1 cellular context compared by ENCODE assay signal in the genomic region with DNA sequence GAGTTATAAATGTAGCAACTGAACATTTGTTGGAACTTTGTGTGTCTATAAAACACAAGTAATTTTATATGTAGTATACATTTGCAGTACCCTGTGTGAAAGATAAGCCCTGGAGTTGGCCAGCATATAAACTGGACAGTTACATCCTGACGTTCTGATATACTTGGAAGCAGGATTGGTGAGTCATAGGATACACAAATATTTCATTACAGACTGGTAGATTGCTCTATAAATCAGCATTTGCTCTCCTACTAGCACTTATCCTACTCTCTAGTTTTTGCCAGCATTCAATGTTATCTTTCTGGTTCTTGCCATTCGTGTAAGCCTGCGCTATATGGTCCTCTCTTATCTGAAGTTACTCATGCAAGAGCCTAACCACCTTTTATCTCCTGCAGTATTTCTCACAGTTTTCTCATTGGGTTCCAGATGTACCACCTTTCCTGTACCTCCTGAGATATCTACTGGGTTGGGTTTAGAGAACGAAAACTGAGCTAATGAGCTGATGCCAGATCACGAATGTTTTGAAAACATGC.
TF ChIP-seq lines count a peak whose summit lies in the region.

No MANE protein-coding gene starts in this region.

TF ChIP-seq in HepG2, 621 proteins besides CTCF, POLR2A, EP300 and RAD21:
- TF ChIP-seq, protein P1, sequence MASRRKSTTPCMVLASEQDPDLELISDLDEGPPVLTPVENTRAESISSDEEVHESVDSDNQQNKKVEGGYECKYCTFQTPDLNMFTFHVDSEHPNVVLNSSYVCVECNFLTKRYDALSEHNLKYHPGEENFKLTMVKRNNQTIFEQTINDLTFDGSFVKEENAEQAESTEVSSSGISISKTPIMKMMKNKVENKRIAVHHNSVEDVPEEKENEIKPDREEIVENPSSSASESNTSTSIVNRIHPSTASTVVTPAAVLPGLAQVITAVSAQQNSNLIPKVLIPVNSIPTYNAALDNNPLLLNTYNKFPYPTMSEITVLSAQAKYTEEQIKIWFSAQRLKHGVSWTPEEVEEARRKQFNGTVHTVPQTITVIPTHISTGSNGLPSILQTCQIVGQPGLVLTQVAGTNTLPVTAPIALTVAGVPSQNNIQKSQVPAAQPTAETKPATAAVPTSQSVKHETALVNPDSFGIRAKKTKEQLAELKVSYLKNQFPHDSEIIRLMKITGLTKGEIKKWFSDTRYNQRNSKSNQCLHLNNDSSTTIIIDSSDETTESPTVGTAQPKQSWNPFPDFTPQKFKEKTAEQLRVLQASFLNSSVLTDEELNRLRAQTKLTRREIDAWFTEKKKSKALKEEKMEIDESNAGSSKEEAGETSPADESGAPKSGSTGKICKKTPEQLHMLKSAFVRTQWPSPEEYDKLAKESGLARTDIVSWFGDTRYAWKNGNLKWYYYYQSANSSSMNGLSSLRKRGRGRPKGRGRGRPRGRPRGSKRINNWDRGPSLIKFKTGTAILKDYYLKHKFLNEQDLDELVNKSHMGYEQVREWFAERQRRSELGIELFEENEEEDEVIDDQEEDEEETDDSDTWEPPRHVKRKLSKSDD (CRISPR knock-in tag; IDR thresholded peaks at IDR 0.05; ENCODE audit: low read depth) = no peak
- TF ChIP-seq FOXK2 (IDR thresholded peaks at IDR 0.05) (no peak), MZF1 (CRISPR knock-in tag; IDR thresholded peaks at IDR 0.05; ENCODE audit: borderline replicate concordance) (no peak), ERF (CRISPR knock-in tag; IDR thresholded peaks at IDR 0.05) (no peak), SKI (IDR thresholded peaks at IDR 0.05; ENCODE audit: partially characterized antibody) (no peak), ZNF326 (CRISPR knock-in tag; IDR thresholded peaks at IDR 0.05; ENCODE audit: borderline replicate concordance) (no peak), SIX4 (CRISPR knock-in tag; IDR thresholded peaks at IDR 0.05) (no peak), CAMTA2 (CRISPR knock-in tag; IDR thresholded peaks at IDR 0.05; ENCODE audit: borderline replicate concordance) (no peak), HIVEP1 (CRISPR knock-in tag; IDR thresholded peaks at IDR 0.05) (no peak), PHF5A (CRISPR knock-in tag; IDR thresholded peaks at IDR 0.05; ENCODE audit: low read depth, unreplicated experiment) (no peak)
- TF ChIP-seq, protein P2, sequence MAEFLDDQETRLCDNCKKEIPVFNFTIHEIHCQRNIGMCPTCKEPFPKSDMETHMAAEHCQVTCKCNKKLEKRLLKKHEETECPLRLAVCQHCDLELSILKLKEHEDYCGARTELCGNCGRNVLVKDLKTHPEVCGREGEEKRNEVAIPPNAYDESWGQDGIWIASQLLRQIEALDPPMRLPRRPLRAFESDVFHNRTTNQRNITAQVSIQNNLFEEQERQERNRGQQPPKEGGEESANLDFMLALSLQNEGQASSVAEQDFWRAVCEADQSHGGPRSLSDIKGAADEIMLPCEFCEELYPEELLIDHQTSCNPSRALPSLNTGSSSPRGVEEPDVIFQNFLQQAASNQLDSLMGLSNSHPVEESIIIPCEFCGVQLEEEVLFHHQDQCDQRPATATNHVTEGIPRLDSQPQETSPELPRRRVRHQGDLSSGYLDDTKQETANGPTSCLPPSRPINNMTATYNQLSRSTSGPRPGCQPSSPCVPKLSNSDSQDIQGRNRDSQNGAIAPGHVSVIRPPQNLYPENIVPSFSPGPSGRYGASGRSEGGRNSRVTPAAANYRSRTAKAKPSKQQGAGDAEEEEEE (CRISPR knock-in tag; IDR thresholded peaks at IDR 0.05; ENCODE audit: borderline replicate concordance) = no peak
- TF ChIP-seq, protein P3, sequence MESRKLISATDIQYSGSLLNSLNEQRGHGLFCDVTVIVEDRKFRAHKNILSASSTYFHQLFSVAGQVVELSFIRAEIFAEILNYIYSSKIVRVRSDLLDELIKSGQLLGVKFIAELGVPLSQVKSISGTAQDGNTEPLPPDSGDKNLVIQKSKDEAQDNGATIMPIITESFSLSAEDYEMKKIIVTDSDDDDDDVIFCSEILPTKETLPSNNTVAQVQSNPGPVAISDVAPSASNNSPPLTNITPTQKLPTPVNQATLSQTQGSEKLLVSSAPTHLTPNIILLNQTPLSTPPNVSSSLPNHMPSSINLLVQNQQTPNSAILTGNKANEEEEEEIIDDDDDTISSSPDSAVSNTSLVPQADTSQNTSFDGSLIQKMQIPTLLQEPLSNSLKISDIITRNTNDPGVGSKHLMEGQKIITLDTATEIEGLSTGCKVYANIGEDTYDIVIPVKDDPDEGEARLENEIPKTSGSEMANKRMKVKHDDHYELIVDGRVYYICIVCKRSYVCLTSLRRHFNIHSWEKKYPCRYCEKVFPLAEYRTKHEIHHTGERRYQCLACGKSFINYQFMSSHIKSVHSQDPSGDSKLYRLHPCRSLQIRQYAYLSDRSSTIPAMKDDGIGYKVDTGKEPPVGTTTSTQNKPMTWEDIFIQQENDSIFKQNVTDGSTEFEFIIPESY (CRISPR knock-in tag; IDR thresholded peaks at IDR 0.05) = no peak
- TF ChIP-seq, protein P4, sequence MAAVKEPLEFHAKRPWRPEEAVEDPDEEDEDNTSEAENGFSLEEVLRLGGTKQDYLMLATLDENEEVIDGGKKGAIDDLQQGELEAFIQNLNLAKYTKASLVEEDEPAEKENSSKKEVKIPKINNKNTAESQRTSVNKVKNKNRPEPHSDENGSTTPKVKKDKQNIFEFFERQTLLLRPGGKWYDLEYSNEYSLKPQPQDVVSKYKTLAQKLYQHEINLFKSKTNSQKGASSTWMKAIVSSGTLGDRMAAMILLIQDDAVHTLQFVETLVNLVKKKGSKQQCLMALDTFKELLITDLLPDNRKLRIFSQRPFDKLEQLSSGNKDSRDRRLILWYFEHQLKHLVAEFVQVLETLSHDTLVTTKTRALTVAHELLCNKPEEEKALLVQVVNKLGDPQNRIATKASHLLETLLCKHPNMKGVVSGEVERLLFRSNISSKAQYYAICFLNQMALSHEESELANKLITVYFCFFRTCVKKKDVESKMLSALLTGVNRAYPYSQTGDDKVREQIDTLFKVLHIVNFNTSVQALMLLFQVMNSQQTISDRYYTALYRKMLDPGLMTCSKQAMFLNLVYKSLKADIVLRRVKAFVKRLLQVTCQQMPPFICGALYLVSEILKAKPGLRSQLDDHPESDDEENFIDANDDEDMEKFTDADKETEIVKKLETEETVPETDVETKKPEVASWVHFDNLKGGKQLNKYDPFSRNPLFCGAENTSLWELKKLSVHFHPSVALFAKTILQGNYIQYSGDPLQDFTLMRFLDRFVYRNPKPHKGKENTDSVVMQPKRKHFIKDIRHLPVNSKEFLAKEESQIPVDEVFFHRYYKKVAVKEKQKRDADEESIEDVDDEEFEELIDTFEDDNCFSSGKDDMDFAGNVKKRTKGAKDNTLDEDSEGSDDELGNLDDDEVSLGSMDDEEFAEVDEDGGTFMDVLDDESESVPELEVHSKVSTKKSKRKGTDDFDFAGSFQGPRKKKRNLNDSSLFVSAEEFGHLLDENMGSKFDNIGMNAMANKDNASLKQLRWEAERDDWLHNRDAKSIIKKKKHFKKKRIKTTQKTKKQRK (IDR thresholded peaks at IDR 0.05; ENCODE audit: low read length) = no peak
- TF ChIP-seq, protein P5, sequence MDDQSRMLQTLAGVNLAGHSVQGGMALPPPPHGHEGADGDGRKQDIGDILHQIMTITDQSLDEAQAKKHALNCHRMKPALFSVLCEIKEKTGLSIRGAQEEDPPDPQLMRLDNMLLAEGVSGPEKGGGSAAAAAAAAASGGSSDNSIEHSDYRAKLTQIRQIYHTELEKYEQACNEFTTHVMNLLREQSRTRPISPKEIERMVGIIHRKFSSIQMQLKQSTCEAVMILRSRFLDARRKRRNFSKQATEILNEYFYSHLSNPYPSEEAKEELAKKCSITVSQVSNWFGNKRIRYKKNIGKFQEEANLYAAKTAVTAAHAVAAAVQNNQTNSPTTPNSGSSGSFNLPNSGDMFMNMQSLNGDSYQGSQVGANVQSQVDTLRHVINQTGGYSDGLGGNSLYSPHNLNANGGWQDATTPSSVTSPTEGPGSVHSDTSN (CRISPR knock-in tag; IDR thresholded peaks at IDR 0.05; ENCODE audit: borderline replicate concordance) = no peak
- TF ChIP-seq, protein P6, sequence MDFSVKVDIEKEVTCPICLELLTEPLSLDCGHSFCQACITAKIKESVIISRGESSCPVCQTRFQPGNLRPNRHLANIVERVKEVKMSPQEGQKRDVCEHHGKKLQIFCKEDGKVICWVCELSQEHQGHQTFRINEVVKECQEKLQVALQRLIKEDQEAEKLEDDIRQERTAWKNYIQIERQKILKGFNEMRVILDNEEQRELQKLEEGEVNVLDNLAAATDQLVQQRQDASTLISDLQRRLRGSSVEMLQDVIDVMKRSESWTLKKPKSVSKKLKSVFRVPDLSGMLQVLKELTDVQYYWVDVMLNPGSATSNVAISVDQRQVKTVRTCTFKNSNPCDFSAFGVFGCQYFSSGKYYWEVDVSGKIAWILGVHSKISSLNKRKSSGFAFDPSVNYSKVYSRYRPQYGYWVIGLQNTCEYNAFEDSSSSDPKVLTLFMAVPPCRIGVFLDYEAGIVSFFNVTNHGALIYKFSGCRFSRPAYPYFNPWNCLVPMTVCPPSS (IDR thresholded peaks at IDR 0.05) = no peak
TF ChIP-seq in HepG2: peak in this region for 0.
